In the genomic region with DNA sequence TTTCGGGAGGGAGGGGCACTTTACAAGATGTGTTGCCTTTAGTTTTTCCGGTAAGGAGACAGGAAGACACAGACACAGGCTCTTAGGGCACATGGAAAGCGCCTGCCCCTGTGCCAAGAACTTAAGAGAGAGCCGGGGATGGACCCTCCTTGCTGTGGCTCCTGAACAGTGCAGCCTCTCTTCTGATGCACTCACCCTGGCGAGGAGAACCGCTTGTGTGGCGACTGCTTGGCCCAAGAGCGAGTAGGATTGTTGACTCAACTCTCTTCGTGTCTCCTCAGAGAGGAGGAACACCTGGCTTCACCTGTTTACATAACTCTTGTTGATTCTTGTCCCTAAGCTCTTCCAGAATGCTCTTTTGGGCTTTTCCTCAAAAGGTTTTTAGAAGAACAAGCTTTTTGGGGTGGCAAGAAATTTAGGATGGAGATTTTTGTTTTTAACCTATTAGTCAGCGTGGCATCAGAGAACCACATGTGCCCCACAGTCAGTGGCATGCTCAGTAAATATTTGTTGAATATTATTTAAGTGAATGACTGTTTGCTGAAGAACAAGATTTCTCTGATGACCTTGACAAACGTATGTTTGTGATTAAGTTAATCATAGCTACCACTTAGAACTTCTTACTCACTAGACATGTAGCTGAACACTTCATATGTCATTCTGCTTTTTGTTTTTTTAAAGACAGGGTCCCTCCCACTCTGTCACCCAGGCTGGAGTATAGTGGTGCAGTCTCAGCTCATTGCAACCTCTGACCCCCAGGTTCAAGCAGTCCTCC, we compare ENCODE assay signal across 1 cellular context.
TF ChIP-seq lines count a peak whose summit lies in the region.

No MANE protein-coding gene starts in this region.

TF ChIP-seq in HepG2, 621 proteins besides CTCF, POLR2A, EP300 and RAD21 (continued from another document):
- TF ChIP-seq, protein P1, sequence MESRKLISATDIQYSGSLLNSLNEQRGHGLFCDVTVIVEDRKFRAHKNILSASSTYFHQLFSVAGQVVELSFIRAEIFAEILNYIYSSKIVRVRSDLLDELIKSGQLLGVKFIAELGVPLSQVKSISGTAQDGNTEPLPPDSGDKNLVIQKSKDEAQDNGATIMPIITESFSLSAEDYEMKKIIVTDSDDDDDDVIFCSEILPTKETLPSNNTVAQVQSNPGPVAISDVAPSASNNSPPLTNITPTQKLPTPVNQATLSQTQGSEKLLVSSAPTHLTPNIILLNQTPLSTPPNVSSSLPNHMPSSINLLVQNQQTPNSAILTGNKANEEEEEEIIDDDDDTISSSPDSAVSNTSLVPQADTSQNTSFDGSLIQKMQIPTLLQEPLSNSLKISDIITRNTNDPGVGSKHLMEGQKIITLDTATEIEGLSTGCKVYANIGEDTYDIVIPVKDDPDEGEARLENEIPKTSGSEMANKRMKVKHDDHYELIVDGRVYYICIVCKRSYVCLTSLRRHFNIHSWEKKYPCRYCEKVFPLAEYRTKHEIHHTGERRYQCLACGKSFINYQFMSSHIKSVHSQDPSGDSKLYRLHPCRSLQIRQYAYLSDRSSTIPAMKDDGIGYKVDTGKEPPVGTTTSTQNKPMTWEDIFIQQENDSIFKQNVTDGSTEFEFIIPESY (CRISPR knock-in tag; IDR thresholded peaks at IDR 0.05) = peak; percentile 93
- TF ChIP-seq BRD4 (CRISPR knock-in tag; IDR thresholded peaks at IDR 0.05) (no peak), ZNF234 (CRISPR knock-in tag; conservative IDR thresholded peaks at IDR 0.05) (no peak), FOXA1 (IDR thresholded peaks at IDR 0.05) (no peak), FOXA1 (CRISPR knock-in tag; IDR thresholded peaks at IDR 0.05) (0 out of 2 replicates have a peak, but pooled peaks have one; percentile 13), ZNF44 (CRISPR knock-in tag; IDR thresholded peaks at IDR 0.05) (no peak), CHD2 (IDR thresholded peaks at IDR 0.05; ENCODE audit: low read depth, low read length) (no peak)
- TF ChIP-seq, protein P2, sequence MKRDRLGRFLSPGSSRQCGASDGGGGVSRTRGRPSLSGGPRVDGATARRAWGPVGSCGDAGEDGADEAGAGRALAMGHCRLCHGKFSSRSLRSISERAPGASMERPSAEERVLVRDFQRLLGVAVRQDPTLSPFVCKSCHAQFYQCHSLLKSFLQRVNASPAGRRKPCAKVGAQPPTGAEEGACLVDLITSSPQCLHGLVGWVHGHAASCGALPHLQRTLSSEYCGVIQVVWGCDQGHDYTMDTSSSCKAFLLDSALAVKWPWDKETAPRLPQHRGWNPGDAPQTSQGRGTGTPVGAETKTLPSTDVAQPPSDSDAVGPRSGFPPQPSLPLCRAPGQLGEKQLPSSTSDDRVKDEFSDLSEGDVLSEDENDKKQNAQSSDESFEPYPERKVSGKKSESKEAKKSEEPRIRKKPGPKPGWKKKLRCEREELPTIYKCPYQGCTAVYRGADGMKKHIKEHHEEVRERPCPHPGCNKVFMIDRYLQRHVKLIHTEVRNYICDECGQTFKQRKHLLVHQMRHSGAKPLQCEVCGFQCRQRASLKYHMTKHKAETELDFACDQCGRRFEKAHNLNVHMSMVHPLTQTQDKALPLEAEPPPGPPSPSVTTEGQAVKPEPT (CRISPR knock-in tag; IDR thresholded peaks at IDR 0.05; ENCODE audit: low read depth) = no peak
